ENCODE assay signal across 17 cellular contexts in the genomic region with DNA sequence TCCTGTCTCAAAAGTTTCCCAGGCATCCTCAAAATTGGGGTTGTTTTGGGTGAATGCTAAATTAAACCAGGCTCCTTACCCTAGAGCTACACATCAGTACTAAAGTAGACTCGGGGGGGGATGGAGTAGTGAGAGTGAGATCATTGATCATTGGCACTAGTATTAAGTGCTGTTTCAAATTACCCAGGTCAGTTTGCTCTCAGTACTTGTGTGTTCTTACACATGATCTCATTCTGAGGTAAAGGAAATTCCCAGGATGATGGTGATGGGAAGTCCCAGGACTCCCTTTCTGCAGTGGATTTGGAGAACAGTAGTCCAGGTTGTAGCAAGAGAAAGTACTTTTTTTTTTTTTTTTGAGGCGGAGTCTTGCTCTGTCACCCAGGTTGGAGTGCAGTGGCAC. TPM values are rescaled to one million over a fixed set of nuclear protein-coding genes. Genes with fewer than 3 reads are reported as not detected.
DNase-seq lines count a peak whose midpoint lies in the region; ATAC-seq and TF ChIP-seq lines count a peak whose summit lies in the region.
"Had no signal": no experiment of that assay in that cellular context is flagged by ENCODE, and none has a peak within 500 bp of the region (broad histone marks: within the 10 kb centered on the region; RNA-seq: fewer than 3 reads in every experiment).

No MANE protein-coding gene starts in this region.

- no peaks in the 10 kb centered on the region for H3K27me3 Mint-ChIP-seq in WTC11 (ENCODE audit: low read depth)

- no peaks in the 10 kb centered on the region; the same call in 1 of the 2 replicates for H3K4me1 Mint-ChIP-seq in WTC11

- no peak overlapping the region for H3K4me3 Mint-ChIP-seq in WTC11
- H3K4me3 Mint-ChIP-seq: nephron progenitor cell had no signal

- H3K9me3 Mint-ChIP-seq in WTC11 = no peaks in the 10 kb centered on the region

- CTCF ChIA-PET in WTC11 (lab: Charles Lee) = no interaction called here

- peak overlapping the region; percentile 65; the same call in 1 of the 2 replicates for H3K27ac Mint-ChIP-seq in WTC11

- TF ChIP-seq CTCF in GM12865 (IDR thresholded peaks at IDR 0.05; ENCODE audit: insufficient read depth, low read depth, low read length, missing control alignments) (no peak), WTC11 (IDR thresholded peaks at IDR 0.05) (no peak)

- H3K4me3 ChIP-seq in GM12865 (ENCODE audit: low read depth, low read length) = no peak overlapping the region
- H3K4me3 ChIP-seq: HAP-1, heart right ventricle, left ventricle myocardium inferior, sigmoid colon, suprapubic skin had no signal

- DNase-seq in GM12865 (ENCODE audit: low read depth) (peak; percentile 38), WTC11 (ENCODE audit: low spot score) (no peak), iris pigment epithelial cell (ENCODE audit: low read depth) (peak; percentile 13), posterior cingulate gyrus (no peak), SKM-1 treated with dmso at 0.1 percent for 144 hours (lab: John Stamatoyannopoulos, UW; ENCODE audit: unreplicated experiment) (no peak), NAMALWA (ENCODE audit: low spot score) (no peak)
- DNase-seq: anterior cingulate cortex; effector CD8-positive, alpha-beta T cell; heart right ventricle; left ventricle myocardium inferior; NCI-H1417; NCI-H524; nephron progenitor cell; SHP77; sigmoid colon had no signal

- POLR2A ChIA-PET in WTC11 (lab: Charles Lee) = interaction anchor here (5.1 kb wide), 1 partner anchor 13 kb away, joined by 38 read pairs; a partner anchor contains a TSS

- intact Hi-C loops in posterior cingulate gyrus (cut with DNase I) = no loop called here

- peaks cover 72% of the 10 kb centered on the region for H3K36me3 Mint-ChIP-seq in WTC11

- ATAC-seq in WTC11 = no peak
- ATAC-seq: heart right ventricle had no signal

TF ChIP-seq in WTC11, 78 proteins besides CTCF, POLR2A, EP300 and RAD21:
- TF ChIP-seq, protein P1, sequence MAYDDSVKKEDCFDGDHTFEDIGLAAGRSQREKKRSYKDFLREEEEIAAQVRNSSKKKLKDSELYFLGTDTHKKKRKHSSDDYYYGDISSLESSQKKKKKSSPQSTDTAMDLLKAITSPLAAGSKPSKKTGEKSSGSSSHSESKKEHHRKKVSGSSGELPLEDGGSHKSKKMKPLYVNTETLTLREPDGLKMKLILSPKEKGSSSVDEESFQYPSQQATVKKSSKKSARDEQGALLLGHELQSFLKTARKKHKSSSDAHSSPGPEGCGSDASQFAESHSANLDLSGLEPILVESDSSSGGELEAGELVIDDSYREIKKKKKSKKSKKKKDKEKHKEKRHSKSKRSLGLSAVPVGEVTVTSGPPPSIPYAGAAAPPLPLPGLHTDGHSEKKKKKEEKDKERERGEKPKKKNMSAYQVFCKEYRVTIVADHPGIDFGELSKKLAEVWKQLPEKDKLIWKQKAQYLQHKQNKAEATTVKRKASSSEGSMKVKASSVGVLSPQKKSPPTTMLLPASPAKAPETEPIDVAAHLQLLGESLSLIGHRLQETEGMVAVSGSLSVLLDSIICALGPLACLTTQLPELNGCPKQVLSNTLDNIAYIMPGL (CRISPR knock-in tag; IDR thresholded peaks at IDR 0.05) = no peak
- no peak for TF ChIP-seq TEAD1 (CRISPR knock-in tag; IDR thresholded peaks at IDR 0.05)
- no peak for TF ChIP-seq ELF4 (CRISPR knock-in tag; IDR thresholded peaks at IDR 0.05; ENCODE audit: low read depth)
- no peak for TF ChIP-seq NR3C1 (CRISPR knock-in tag; conservative IDR thresholded peaks at IDR 0.05; ENCODE audit: low read depth)
- TF ChIP-seq, protein P2, sequence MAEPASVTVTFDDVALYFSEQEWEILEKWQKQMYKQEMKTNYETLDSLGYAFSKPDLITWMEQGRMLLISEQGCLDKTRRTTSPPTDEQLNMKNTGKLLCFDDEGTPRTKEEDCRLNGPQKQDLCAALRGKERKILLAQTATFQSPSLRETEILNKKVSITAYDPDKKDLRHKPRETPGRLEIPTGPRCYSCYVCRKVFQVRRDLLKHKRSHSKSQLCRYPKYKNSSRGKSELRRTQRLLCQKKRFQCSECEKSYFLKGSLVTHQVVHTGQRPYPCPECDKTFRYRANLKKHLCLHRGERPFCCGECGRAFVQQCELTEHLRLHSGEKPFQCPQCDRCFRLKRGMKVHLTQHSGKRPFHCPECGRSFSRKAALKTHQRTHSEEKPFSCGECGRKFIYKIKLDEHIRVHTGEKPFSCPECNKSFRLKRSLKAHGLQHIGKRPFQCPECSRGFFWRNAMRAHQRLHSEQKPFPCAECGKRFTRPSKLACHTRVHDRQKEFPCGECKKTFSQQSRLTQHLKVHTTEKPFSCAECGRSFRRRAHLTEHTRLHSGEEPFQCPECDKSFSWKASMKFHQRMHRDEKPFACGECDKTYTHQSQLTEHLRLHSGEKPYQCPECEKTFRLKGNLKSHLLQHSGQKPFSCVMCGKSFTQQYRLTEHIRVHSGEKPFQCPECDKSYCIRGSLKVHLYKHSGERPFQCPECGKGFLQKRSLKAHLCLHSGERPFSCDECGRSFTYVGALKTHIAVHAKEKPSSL (CRISPR knock-in tag; conservative IDR thresholded peaks at IDR 0.05) = no peak
- TF ChIP-seq ZNF671 (CRISPR knock-in tag; IDR thresholded peaks at IDR 0.05) = no peak
- TF ChIP-seq, protein P3, sequence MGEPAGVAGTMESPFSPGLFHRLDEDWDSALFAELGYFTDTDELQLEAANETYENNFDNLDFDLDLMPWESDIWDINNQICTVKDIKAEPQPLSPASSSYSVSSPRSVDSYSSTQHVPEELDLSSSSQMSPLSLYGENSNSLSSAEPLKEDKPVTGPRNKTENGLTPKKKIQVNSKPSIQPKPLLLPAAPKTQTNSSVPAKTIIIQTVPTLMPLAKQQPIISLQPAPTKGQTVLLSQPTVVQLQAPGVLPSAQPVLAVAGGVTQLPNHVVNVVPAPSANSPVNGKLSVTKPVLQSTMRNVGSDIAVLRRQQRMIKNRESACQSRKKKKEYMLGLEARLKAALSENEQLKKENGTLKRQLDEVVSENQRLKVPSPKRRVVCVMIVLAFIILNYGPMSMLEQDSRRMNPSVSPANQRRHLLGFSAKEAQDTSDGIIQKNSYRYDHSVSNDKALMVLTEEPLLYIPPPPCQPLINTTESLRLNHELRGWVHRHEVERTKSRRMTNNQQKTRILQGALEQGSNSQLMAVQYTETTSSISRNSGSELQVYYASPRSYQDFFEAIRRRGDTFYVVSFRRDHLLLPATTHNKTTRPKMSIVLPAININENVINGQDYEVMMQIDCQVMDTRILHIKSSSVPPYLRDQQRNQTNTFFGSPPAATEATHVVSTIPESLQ (CRISPR knock-in tag; IDR thresholded peaks at IDR 0.05) = no peak
- no peak for TF ChIP-seq SMAD4 (CRISPR knock-in tag; IDR thresholded peaks at IDR 0.05)
- TF ChIP-seq, protein P4, sequence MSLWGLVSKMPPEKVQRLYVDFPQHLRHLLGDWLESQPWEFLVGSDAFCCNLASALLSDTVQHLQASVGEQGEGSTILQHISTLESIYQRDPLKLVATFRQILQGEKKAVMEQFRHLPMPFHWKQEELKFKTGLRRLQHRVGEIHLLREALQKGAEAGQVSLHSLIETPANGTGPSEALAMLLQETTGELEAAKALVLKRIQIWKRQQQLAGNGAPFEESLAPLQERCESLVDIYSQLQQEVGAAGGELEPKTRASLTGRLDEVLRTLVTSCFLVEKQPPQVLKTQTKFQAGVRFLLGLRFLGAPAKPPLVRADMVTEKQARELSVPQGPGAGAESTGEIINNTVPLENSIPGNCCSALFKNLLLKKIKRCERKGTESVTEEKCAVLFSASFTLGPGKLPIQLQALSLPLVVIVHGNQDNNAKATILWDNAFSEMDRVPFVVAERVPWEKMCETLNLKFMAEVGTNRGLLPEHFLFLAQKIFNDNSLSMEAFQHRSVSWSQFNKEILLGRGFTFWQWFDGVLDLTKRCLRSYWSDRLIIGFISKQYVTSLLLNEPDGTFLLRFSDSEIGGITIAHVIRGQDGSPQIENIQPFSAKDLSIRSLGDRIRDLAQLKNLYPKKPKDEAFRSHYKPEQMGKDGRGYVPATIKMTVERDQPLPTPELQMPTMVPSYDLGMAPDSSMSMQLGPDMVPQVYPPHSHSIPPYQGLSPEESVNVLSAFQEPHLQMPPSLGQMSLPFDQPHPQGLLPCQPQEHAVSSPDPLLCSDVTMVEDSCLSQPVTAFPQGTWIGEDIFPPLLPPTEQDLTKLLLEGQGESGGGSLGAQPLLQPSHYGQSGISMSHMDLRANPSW (CRISPR knock-in tag; conservative IDR thresholded peaks at IDR 0.05; ENCODE audit: low read depth) = no peak
- TF ChIP-seq, protein P5, sequence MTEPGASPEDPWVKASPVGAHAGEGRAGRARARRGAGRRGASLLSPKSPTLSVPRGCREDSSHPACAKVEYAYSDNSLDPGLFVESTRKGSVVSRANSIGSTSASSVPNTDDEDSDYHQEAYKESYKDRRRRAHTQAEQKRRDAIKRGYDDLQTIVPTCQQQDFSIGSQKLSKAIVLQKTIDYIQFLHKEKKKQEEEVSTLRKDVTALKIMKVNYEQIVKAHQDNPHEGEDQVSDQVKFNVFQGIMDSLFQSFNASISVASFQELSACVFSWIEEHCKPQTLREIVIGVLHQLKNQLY (CRISPR knock-in tag; IDR thresholded peaks at IDR 0.05) = no peak

RNA-seq across cellular contexts. Expression of a gene that starts 12.5 kb away (rescaled TPM):
- total RNA-seq in WTC11 (2021) = 144 to 163 TPM (median 154 TPM) in 3 replicates

RNA-seq across cellular contexts. Expression of a gene that starts 26.7 kb away (rescaled TPM):
- total RNA-seq in WTC11 (2021) = 14.1 to 21.3 TPM (median 20.3 TPM) in 3 replicates

RNA-seq across cellular contexts. Expression of a gene that starts 34.6 kb away (rescaled TPM):
- 92.0 to 146 TPM (median 137 TPM) in 3 replicates for total RNA-seq in WTC11 (2021)

RNA-seq across cellular contexts. Expression of a gene that starts 58.0 kb away (rescaled TPM):
- 35.9 to 47.3 TPM (median 41.7 TPM) in 3 replicates for total RNA-seq in WTC11 (2021)

RNA-seq across cellular contexts. Expression of a gene that starts 58.1 kb away (rescaled TPM):
- 0.71 to 0.85 TPM (median 0.80 TPM) in 3 replicates for total RNA-seq in WTC11 (2021)

Comparison
In these comparisons a context has a peak if more than half of its experiments do, and no peak if none do; other contexts are left out.
1. DNase-seq: peak in GM12865 (single experiment) and iris pigment epithelial cell (single experiment); none in WTC11 (single experiment), posterior cingulate gyrus (0 of 10), SKM-1 treated with dmso at 0.1 percent for 144 hours (single experiment) and NAMALWA (single experiment).